Comparison of ENCODE assay signal across 23 cellular contexts in genomic region chr6:80436663-80437062, GRCh38.
"Had no signal": no experiment of that assay in that cellular context is flagged by ENCODE, and none has a peak within 500 bp of the region (broad histone marks: within the 10 kb centered on the region; RNA-seq: fewer than 3 reads in every experiment).

No MANE protein-coding gene starts in this region.

- H3K79me2 ChIP-seq: hepatocyte had no signal

- H3K4me3 Mint-ChIP-seq: immature natural killer cell, mesothelial cell of epicardium had no signal

- H3K27me3 ChIP-seq: dorsolateral prefrontal cortex, esophagus muscularis mucosa, foreskin keratinocyte, gastroesophageal sphincter, heart left ventricle, hepatocyte had no signal

- FAIRE-seq: endothelial cell of umbilical vein had no signal

- H3K27ac Mint-ChIP-seq: immature natural killer cell, mesothelial cell of epicardium had no signal

- ATAC-seq: foreskin keratinocyte, gastroesophageal sphincter, heart left ventricle, left colon, left lobe of liver, lower lobe of right lung, mucosa of descending colon had no signal

- H3K27ac ChIP-seq: coronary artery, dorsolateral prefrontal cortex, esophagus muscularis mucosa, foreskin keratinocyte, gastroesophageal sphincter, heart left ventricle, hepatocyte, left ventricle myocardium inferior, lower lobe of right lung had no signal

- H3K4me3 ChIP-seq: coronary artery, dorsolateral prefrontal cortex, esophagus muscularis mucosa, gastroesophageal sphincter, heart left ventricle, hepatocyte, left ventricle myocardium inferior, lower lobe of right lung, mucosa of descending colon had no signal

- H3K36me3 ChIP-seq: esophagus muscularis mucosa, gastroesophageal sphincter, heart left ventricle, left ventricle myocardium inferior, lower lobe of right lung had no signal

- H3K4me2 ChIP-seq: hepatocyte had no signal

- DNase-seq: dermis blood vessel endothelial cell; dorsolateral prefrontal cortex; effector CD4-positive, alpha-beta T cell; effector memory CD4-positive, alpha-beta T cell; foreskin keratinocyte; heart left ventricle; hypothalamus; immature natural killer cell; islet precursor cell; kidney; kidney glomerular epithelial cell; left colon; left ventricle myocardium inferior; lower lobe of right lung; mesenchymal stem cell; mucosa of descending colon had no signal

- H3K9me3 ChIP-seq: esophagus muscularis mucosa, gastroesophageal sphincter, heart left ventricle, lower lobe of right lung, mucosa of descending colon had no signal

- H3K4me1 ChIP-seq: esophagus muscularis mucosa, gastroesophageal sphincter, heart left ventricle, left ventricle myocardium inferior, lower lobe of right lung had no signal

- H2AFZ ChIP-seq: hepatocyte had no signal

- H3K36me3 Mint-ChIP-seq: mesothelial cell of epicardium had no signal
